ENCODE assay signal across 8 cellular contexts in genomic region chr11:45178890-45179663, GRCh38. TPM values are rescaled to one million over a fixed set of nuclear protein-coding genes. Genes with fewer than 3 reads are reported as not detected.
DNase-seq lines count a peak whose midpoint lies in the region; ATAC-seq, FAIRE-seq and TF ChIP-seq lines count a peak whose summit lies in the region.

No MANE protein-coding gene starts in this region.

- H3K4me3 Mint-ChIP-seq in naive B cell, result peak overlapping the region in 7 of 8 donors; percentile 26 to 93 (median 82)
- no peak overlapping the region for H3K4me3 Mint-ChIP-seq in activated T-helper 2 cell treated with anti-CD3 and anti-CD28 coated beads, Interferon-gamma antibody, Interleukin-2, Interleukin-4, amounts not matched to agents 10 μg/mL and 5 μg/mL and 100 μg/mL, durations not matched to agents 14 hours and 24 hours and 36 hours (ENCODE audit: low read depth)

- H3K79me2 ChIP-seq in Karpas-422 (ENCODE audit: low read length), result no peaks in the 10 kb centered on the region

- no peaks in the 10 kb centered on the region for H3K36me3 ChIP-seq in Karpas-422 (ENCODE audit: insufficient read depth, low read length)

- H3K27me3 ChIP-seq in Karpas-422 (ENCODE audit: low read length), result no peaks in the 10 kb centered on the region

- TF ChIP-seq CTCF in A549 (IDR thresholded peaks at IDR 0.05), result no peak

- H3K4me3 ChIP-seq in A549 (no peak overlapping the region), Karpas-422 (ENCODE audit: low read length) (no peak overlapping the region)

- TF ChIP-seq RAD21 in A549 (conservative IDR thresholded peaks at IDR 0.05 in 1 of 2, IDR thresholded peaks at IDR 0.05 in 1 of 2), result no peak

- no peak overlapping the region for H2AFZ ChIP-seq in Karpas-422 (ENCODE audit: low read length)

- H3K4me1 Mint-ChIP-seq in naive B cell, result peaks cover 24 to 39% (median 38%) of the 10 kb centered on the region in 3 donors
- H3K4me1 Mint-ChIP-seq in activated T-helper 2 cell treated with anti-CD3 and anti-CD28 coated beads, Interferon-gamma antibody, Interleukin-2, Interleukin-4, amounts not matched to agents 10 μg/mL and 5 μg/mL and 100 μg/mL, durations not matched to agents 14 hours and 24 hours and 36 hours (ENCODE audit: low read depth), result no peaks in the 10 kb centered on the region

- H3K9me2 ChIP-seq in Karpas-422 (replicated peaks; ENCODE audit: insufficient read depth, low read length), result no peaks in the 10 kb centered on the region

- H3K4me1 ChIP-seq in A549 (peaks cover 16% of the 10 kb centered on the region), Karpas-422 (ENCODE audit: low read length) (peaks cover 18% of the 10 kb centered on the region)

- DNase-seq in A549 (ENCODE audit: low read depth in 1 of 2, low spot score in 1 of 2) (peak in 1 of 2 experiments; percentile 34), Karpas-422 (peak; percentile 46), naive B cell (no peak), CD1c-positive myeloid dendritic cell (ENCODE audit: extremely low spot score) (no peak), HEK293T (ENCODE audit: extremely low spot score) (no peak)
- no peak for DNase-seq in activated T-helper 2 cell treated with anti-CD3 and anti-CD28 coated beads, Interferon-gamma antibody, Interleukin-2, Interleukin-4, amounts not matched to agents 10 μg/mL and 5 μg/mL and 100 μg/mL, durations not matched to agents 14 hours and 24 hours and 36 hours (ENCODE audit: low spot score)

- 89% methylated on average over 8 of the region's 8 CpGs for WGBS in A549 (ENCODE audit: missing lambda C conversion rate)

- peaks cover 0 to 29% (median 21%) of the 10 kb centered on the region in 3 donors for H3K27me3 Mint-ChIP-seq in naive B cell
- H3K27me3 Mint-ChIP-seq in activated T-helper 2 cell treated with anti-CD3 and anti-CD28 coated beads, Interferon-gamma antibody, Interleukin-2, Interleukin-4, amounts not matched to agents 10 μg/mL and 5 μg/mL and 100 μg/mL, durations not matched to agents 14 hours and 24 hours and 36 hours (ENCODE audit: low read depth), result peaks cover 47% of the 10 kb centered on the region

- H3K9me3 ChIP-seq in A549, result no peaks in the 10 kb centered on the region
- H3K9me3 ChIP-seq in Karpas-422 (ENCODE audit: low read length), result no peaks in the 10 kb centered on the region

- no peaks in the 10 kb centered on the region for H3K9me3 Mint-ChIP-seq in naive B cell
- H3K9me3 Mint-ChIP-seq in activated T-helper 2 cell treated with anti-CD3 and anti-CD28 coated beads, Interferon-gamma antibody, Interleukin-2, Interleukin-4, amounts not matched to agents 10 μg/mL and 5 μg/mL and 100 μg/mL, durations not matched to agents 14 hours and 24 hours and 36 hours, result no peaks in the 10 kb centered on the region

- intact Hi-C loops in activated T-helper 2 cell treated with anti-CD3 and anti-CD28 coated beads, Interferon-gamma antibody, Interleukin-2, Interleukin-4, amounts not matched to agents 10 μg/mL and 5 μg/mL and 100 μg/mL, durations not matched to agents 14 hours and 24 hours and 36 hours (cut with micrococcal nuclease), result no loop called here

- H3K27ac Mint-ChIP-seq in naive B cell, result peak overlapping the region in 2 of 6 donors; percentile 40 to 88
- no peak overlapping the region for H3K27ac Mint-ChIP-seq in activated T-helper 2 cell treated with anti-CD3 and anti-CD28 coated beads, Interferon-gamma antibody, Interleukin-2, Interleukin-4, amounts not matched to agents 10 μg/mL and 5 μg/mL and 100 μg/mL, durations not matched to agents 14 hours and 24 hours and 36 hours

- peaks cover 6 to 7% of the 10 kb centered on the region in 2 donors for H3K36me3 Mint-ChIP-seq in naive B cell
- no peaks in the 10 kb centered on the region for H3K36me3 Mint-ChIP-seq in activated T-helper 2 cell treated with anti-CD3 and anti-CD28 coated beads, Interferon-gamma antibody, Interleukin-2, Interleukin-4, amounts not matched to agents 10 μg/mL and 5 μg/mL and 100 μg/mL, durations not matched to agents 14 hours and 24 hours and 36 hours (ENCODE audit: low read depth)

- no peak for TF ChIP-seq EP300 in A549 (IDR thresholded peaks at IDR 0.05)

- H4K20me1 ChIP-seq in Karpas-422 (ENCODE audit: insufficient read depth, low read depth, low read length), result peaks cover 50% of the 10 kb centered on the region

- ATAC-seq in A549 (no peak), naive B cell (ENCODE audit: low read depth in 2 of 2) (no peak), GM19452 (IDR thresholded peaks at IDR 0.05; ENCODE audit: unreplicated experiment) (no peak)

- CTCF ChIA-PET in A549 (lab: Yijun Ruan, JAX), result interaction anchor here (0.7 to 2.9 kb wide), 7 partner anchors 11 to 227 kb away, joined by 3 to 14 read pairs (median 3); no protein-coding TSS in a partner anchor
- CTCF ChIA-PET in HEK293T (lab: Yijun Ruan, JAX), result no interaction called here

- no peak overlapping the region for H3K9ac ChIP-seq in Karpas-422 (ENCODE audit: low read length)

- peak overlapping the region; percentile 97 for H3K4me2 ChIP-seq in A549
- peak overlapping the region; percentile 17 for H3K4me2 ChIP-seq in Karpas-422 (ENCODE audit: low read depth, low read length, poor library complexity, severe bottlenecking)

- no peak for FAIRE-seq in A549 (lab: Jason Lieb, UNC)

- H3K27ac ChIP-seq in A549 (peak overlapping the region in 1 of 2 experiments; percentile 98; a peak in 4 of 6 replicates), Karpas-422 (ENCODE audit: low read length) (no peak overlapping the region), cingulate gyrus (ENCODE audit: low read depth, low read length) (peak overlapping the region; percentile 56)

- POLR2A ChIA-PET in A549 (lab: Yijun Ruan, JAX), result no interaction called here
- POLR2A ChIA-PET in HEK293T (lab: Yijun Ruan, JAX), result interaction anchor here (0.6 kb wide), 1 partner anchor 69 kb away, joined by 3 read pairs; no protein-coding TSS in a partner anchor

- no peak for TF ChIP-seq POLR2A in A549 (IDR thresholded peaks at IDR 0.05; ENCODE audit: low read length)

TF ChIP-seq in A549, 52 proteins besides CTCF, POLR2A, EP300 and RAD21:
- no peak for TF ChIP-seq NPAS2 (CRISPR knock-in tag; IDR thresholded peaks at IDR 0.05; ENCODE audit: borderline replicate concordance)
- no peak for TF ChIP-seq HES2 (IDR thresholded peaks at IDR 0.05)
- TF ChIP-seq CHD4 (IDR thresholded peaks at IDR 0.05; ENCODE audit: borderline replicate concordance), result no peak
- TF ChIP-seq POLR2AphosphoS2 (conservative IDR thresholded peaks at IDR 0.05; ENCODE audit: low read length), result no peak
- TF ChIP-seq SMC3 (IDR thresholded peaks at IDR 0.05), result no peak
- TF ChIP-seq E2F6 (IDR thresholded peaks at IDR 0.05; ENCODE audit: borderline replicate concordance, low read depth), result no peak
- no peak for TF ChIP-seq MAX (IDR thresholded peaks at IDR 0.05)

TF ChIP-seq in HEK293T, 16 proteins besides CTCF, POLR2A, EP300 and RAD21:
- TF ChIP-seq ARNT (IDR thresholded peaks at IDR 0.05) (no peak), FOXK2 (IDR thresholded peaks at IDR 0.05) (no peak), BHLHE40 (IDR thresholded peaks at IDR 0.05; ENCODE audit: borderline replicate concordance) (no peak), FOXM1 (IDR thresholded peaks at IDR 0.05; ENCODE audit: borderline replicate concordance) (no peak)

RNA-seq across cellular contexts. Expression of gene PRDM11, which starts 32.6 kb away (rescaled TPM):
- 4.3 and 5.8 TPM in 2 replicates for polyA plus RNA-seq in A549 (2011; rRNA removed)
- 4.6 and 5.1 TPM in 2 replicates for polyA plus RNA-seq in A549 (2012; cell fraction: cytosol; rRNA removed)
- polyA plus RNA-seq in A549 (2012; cell fraction: nucleus; rRNA removed), result 6.7 and 8.5 TPM in 2 replicates
- 5.3 to 6.2 TPM (median 5.4 TPM) in 3 replicates for polyA plus RNA-seq in A549 (2017; fragmentation: RNase III; extraction: RNeasy Plus Mini Kit Qiagen cat#74134 plus additional on column Dnase treatment)
- 10.4 and 11.2 TPM in 2 replicates for polyA minus RNA-seq in A549 (2011; rRNA and poly(A)+ RNA removed)
- 2.7 and 5.7 TPM in 2 replicates for total RNA-seq in Karpas-422 (2014; rRNA removed; shearing (Covaris generic); ENCODE audit: low replicate concordance)
- 1 to 10 TPM in 5 of 6 donors, under 1 TPM in 1; 0.75 to 3.6 (median 1.6) TPM for polyA plus RNA-seq in naive B cell (ENCODE audit: low read depth in 6 of 6)
- total RNA-seq in activated T-helper 2 cell treated with anti-CD3 and anti-CD28 coated beads, Interferon-gamma antibody, Interleukin-2, Interleukin-4, amounts not matched to agents 10 μg/mL and 5 μg/mL and 100 μg/mL, durations not matched to agents 14 hours and 24 hours and 36 hours, result 1.9 and 2.6 TPM in 2 replicates
